In genomic region chr20:11296951-11297350, GRCh38 we compare ENCODE assay signal across 20 cellular contexts.
"Had no signal": no experiment of that assay in that cellular context is flagged by ENCODE, and none has a peak within 500 bp of the region (broad histone marks: within the 10 kb centered on the region; RNA-seq: fewer than 3 reads in every experiment).

No MANE protein-coding gene starts in this region.

- DNase-seq: activated B cell treated with CpG ODN at 0.5 μM for 24 hours; activated CD4-positive, alpha-beta memory T cell treated with anti-CD3 and anti-CD28 coated beads, Interleukin-2, amount 10 ng/mL, durations not matched to agents 7 days and 5 days; activated CD4-positive, alpha-beta T cell treated with anti-CD3 and anti-CD28 coated beads for 4 hours; activated CD8-positive, alpha-beta memory T cell treated with anti-CD3 and anti-CD28 coated beads, Interleukin-2, amount 10 ng/mL, durations not matched to agents 7 days and 5 days; amygdala; body of pancreas; central memory CD4-positive, alpha-beta T cell; colonic mucosa; heart right ventricle; immature natural killer cell; left cardiac atrium; natural killer cell; nucleus accumbens; stimulated activated CD4-positive, alpha-beta T cell treated with anti-CD3 and anti-CD28 coated beads, Interleukin-12 subunit alpha, Interleukin-12 subunit beta, amount 100 ng/mL, for 4 hours; stimulated activated CD4-positive, alpha-beta T cell treated with anti-CD3 and anti-CD28 coated beads, Interleukin-1b, Interleukin-23, amount 100 ng/mL, for 48 hours; stimulated activated CD8-positive, alpha-beta memory T cell treated with anti-CD3 and anti-CD28 coated beads, Interleukin-4, amount 100 ng/mL, for 48 hours; stimulated activated naive CD4-positive, alpha-beta T cell; tibial artery had no signal

- H3K27ac ChIP-seq: body of pancreas, colonic mucosa, heart right ventricle, tibial artery had no signal

- H3K4me1 Mint-ChIP-seq: activated B cell treated with CpG ODN at 0.5 μM for 24 hours; activated CD4-positive, alpha-beta memory T cell treated with anti-CD3 and anti-CD28 coated beads, Interleukin-2, amount 10 ng/mL, durations not matched to agents 7 days and 5 days; activated CD8-positive, alpha-beta memory T cell treated with anti-CD3 and anti-CD28 coated beads, Interleukin-2, amount 10 ng/mL, durations not matched to agents 7 days and 5 days; immature natural killer cell; natural killer cell had no signal

- H3K27me3 ChIP-seq: body of pancreas, colonic mucosa, heart right ventricle, tibial artery had no signal

- H3K36me3 Mint-ChIP-seq: activated CD8-positive, alpha-beta memory T cell treated with anti-CD3 and anti-CD28 coated beads, Interleukin-2, amount 10 ng/mL, durations not matched to agents 7 days and 5 days; activated naive CD8-positive, alpha-beta T cell; immature natural killer cell; natural killer cell had no signal

- H3K4me1 ChIP-seq: body of pancreas, colonic mucosa, heart right ventricle, tibial artery had no signal

- H3K27me3 Mint-ChIP-seq: activated B cell treated with CpG ODN at 0.5 μM for 24 hours; activated CD4-positive, alpha-beta memory T cell treated with anti-CD3 and anti-CD28 coated beads, Interleukin-2, amount 10 ng/mL, durations not matched to agents 7 days and 5 days; activated CD8-positive, alpha-beta memory T cell treated with anti-CD3 and anti-CD28 coated beads, Interleukin-2, amount 10 ng/mL, durations not matched to agents 7 days and 5 days; activated naive CD8-positive, alpha-beta T cell had no signal

- H3K4me3 ChIP-seq: body of pancreas, colonic mucosa, heart right ventricle, tibial artery had no signal

- H3K4me3 Mint-ChIP-seq: activated B cell treated with CpG ODN at 0.5 μM for 24 hours; activated CD4-positive, alpha-beta memory T cell treated with anti-CD3 and anti-CD28 coated beads, Interleukin-2, amount 10 ng/mL, durations not matched to agents 7 days and 5 days; activated CD8-positive, alpha-beta memory T cell treated with anti-CD3 and anti-CD28 coated beads, Interleukin-2, amount 10 ng/mL, durations not matched to agents 7 days and 5 days; activated naive CD8-positive, alpha-beta T cell; immature natural killer cell; natural killer cell; T-helper 2 cell treated with Interferon-gamma antibody and Interleukin-4, amounts not matched to agents 5 μg/mL and 100 μg/mL, for 36 hours had no signal

- H3K9me3 ChIP-seq: body of pancreas, colonic mucosa, heart right ventricle, tibial artery had no signal

- H3K27ac Mint-ChIP-seq: activated B cell treated with CpG ODN at 0.5 μM for 24 hours; activated CD4-positive, alpha-beta memory T cell treated with anti-CD3 and anti-CD28 coated beads, Interleukin-2, amount 10 ng/mL, durations not matched to agents 7 days and 5 days; activated CD8-positive, alpha-beta memory T cell treated with anti-CD3 and anti-CD28 coated beads, Interleukin-2, amount 10 ng/mL, durations not matched to agents 7 days and 5 days; activated naive CD8-positive, alpha-beta T cell; immature natural killer cell; natural killer cell; T-helper 2 cell treated with Interferon-gamma antibody and Interleukin-4, amounts not matched to agents 5 μg/mL and 100 μg/mL, for 36 hours had no signal

- H3K36me3 ChIP-seq: colonic mucosa, heart right ventricle, tibial artery had no signal

- ATAC-seq: activated CD8-positive, alpha-beta memory T cell treated with anti-CD3 and anti-CD28 coated beads, Interleukin-2, amount 10 ng/mL, durations not matched to agents 7 days and 5 days; body of pancreas; heart right ventricle; left cardiac atrium; natural killer cell had no signal
